ENCODE assay signal across 8 cellular contexts in the genomic region with DNA sequence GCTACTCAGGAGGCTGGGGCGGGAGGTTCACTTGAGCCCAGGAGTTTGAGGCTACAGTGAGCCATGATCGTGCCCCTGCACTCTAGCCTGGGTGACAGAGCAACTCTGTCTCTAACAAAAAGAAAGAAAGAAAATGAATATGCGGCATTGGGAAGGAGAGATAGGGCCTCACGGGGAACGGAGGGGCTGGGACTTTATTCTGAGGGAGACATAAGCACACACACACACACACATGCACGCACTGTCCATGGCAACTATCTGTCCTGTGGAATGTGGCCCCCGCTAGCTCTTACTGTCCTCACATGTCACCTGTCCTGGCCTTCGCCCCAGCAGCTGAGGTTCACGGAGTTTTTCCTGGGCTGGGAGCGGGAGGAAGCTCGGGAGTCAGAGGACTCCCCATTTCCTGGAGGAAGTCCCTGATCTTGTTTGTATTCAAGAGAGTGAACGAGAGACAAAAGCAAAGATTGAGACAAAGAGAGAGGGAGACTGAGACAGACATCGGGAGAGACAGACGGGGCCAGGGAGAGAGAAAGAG. TPM values are rescaled to one million over a fixed set of nuclear protein-coding genes. Genes with fewer than 3 reads are reported as not detected.
DNase-seq lines count a peak whose midpoint lies in the region; ATAC-seq and TF ChIP-seq lines count a peak whose summit lies in the region.

No MANE protein-coding gene starts in this region.

- ATAC-seq in left colon (peak; percentile 17), thoracic aorta (ENCODE audit: insufficient number of reproducible peaks, low FRiP score, low read depth) (no peak), HG03095 (IDR thresholded peaks at IDR 0.05; ENCODE audit: unreplicated experiment) (no peak)

- peaks cover 3% of the 10 kb centered on the region for H3K36me3 Mint-ChIP-seq in activated naive CD4-positive, alpha-beta T cell treated with anti-CD3 and anti-CD28 coated beads, Interleukin-2, amount 10 ng/mL, durations not matched to agents 7 days and 5 days

- intact Hi-C loops in left colon (cut with DNase I, micrococcal nuclease), result no loop called here

- H3K27me3 ChIP-seq in adipocyte (replicated peaks; ENCODE audit: control insufficient read depth, insufficient read depth, low read length) (no peaks in the 10 kb centered on the region), thoracic aorta (replicated peaks; ENCODE audit: insufficient read depth) (no peaks in the 10 kb centered on the region)

- H3K36me3 ChIP-seq in adipocyte (ENCODE audit: control insufficient read depth, insufficient read depth, low read length, severe bottlenecking) (no peaks in the 10 kb centered on the region), thoracic aorta (no peaks in the 10 kb centered on the region)

- H3K4me1 ChIP-seq in adipocyte (ENCODE audit: control insufficient read depth, insufficient read depth, low read length), result peaks cover 10% of the 10 kb centered on the region
- H3K4me1 ChIP-seq in thoracic aorta (ENCODE audit: control insufficient read depth in 1 of 2, low read depth in 2 of 2), result peaks cover 0 to 3% of the 10 kb centered on the region in 2 donors

- no peak for TF ChIP-seq CTCF in thoracic aorta (IDR thresholded peaks at IDR 0.05)

- peak overlapping the region; percentile 79 for H3K4me3 Mint-ChIP-seq in activated naive CD4-positive, alpha-beta T cell treated with anti-CD3 and anti-CD28 coated beads, Interleukin-2, amount 10 ng/mL, durations not matched to agents 7 days and 5 days

- peaks cover 3% of the 10 kb centered on the region for H3K9me3 Mint-ChIP-seq in activated naive CD4-positive, alpha-beta T cell treated with anti-CD3 and anti-CD28 coated beads, Interleukin-2, amount 10 ng/mL, durations not matched to agents 7 days and 5 days

- no peak for DNase-seq in activated naive CD4-positive, alpha-beta T cell treated with anti-CD3 and anti-CD28 coated beads, Interleukin-2, amount 10 ng/mL, durations not matched to agents 7 days and 5 days
- DNase-seq in activated naive CD4-positive, alpha-beta T cell treated with anti-CD3 and anti-CD28 coated beads, Interleukin-2, amount 50 U/mL, for 16 hours, result no peak
- DNase-seq in adipocyte (ENCODE audit: low read depth), result peak; percentile 8
- peak; percentile 59 to 68 for DNase-seq in left colon
- DNase-seq in thoracic aorta (ENCODE audit: low spot score), result no peak
- no peak for DNase-seq in HuH-7 (ENCODE audit: low spot score)
- DNase-seq in NCI-H345 treated with DMSO at 0.1 percent for 48 hours (lab: John Stamatoyannopoulos, UW; ENCODE audit: unreplicated experiment), result no peak

- CTCF ChIA-PET in activated naive CD4-positive, alpha-beta T cell treated with anti-CD3 and anti-CD28 coated beads, Interleukin-2, amount 10 ng/mL, durations not matched to agents 7 days and 5 days (lab: Charles Lee), result interaction anchor here (1.3 kb wide), 1 partner anchor 14 kb away, joined by 4 read pairs; no protein-coding TSS in a partner anchor

- H3K27ac ChIP-seq in thoracic aorta, result no peak overlapping the region

- H3K4me3 ChIP-seq in adipocyte (ENCODE audit: low read length), result peak overlapping the region; percentile 81
- H3K4me3 ChIP-seq in thoracic aorta, result peak overlapping the region; percentile 62

- H3K9me3 ChIP-seq in adipocyte (ENCODE audit: control insufficient read depth, low read length) (no peaks in the 10 kb centered on the region), thoracic aorta (no peaks in the 10 kb centered on the region)

- peak overlapping the region; percentile 83 for H3K9ac ChIP-seq in adipocyte (ENCODE audit: low read length)

- peak overlapping the region; percentile 87 for H3K27ac Mint-ChIP-seq in activated naive CD4-positive, alpha-beta T cell treated with anti-CD3 and anti-CD28 coated beads, Interleukin-2, amount 10 ng/mL, durations not matched to agents 7 days and 5 days

- peaks cover 33% of the 10 kb centered on the region for H3K4me1 Mint-ChIP-seq in activated naive CD4-positive, alpha-beta T cell treated with anti-CD3 and anti-CD28 coated beads, Interleukin-2, amount 10 ng/mL, durations not matched to agents 7 days and 5 days

- H3K27me3 Mint-ChIP-seq in activated naive CD4-positive, alpha-beta T cell treated with anti-CD3 and anti-CD28 coated beads, Interleukin-2, amount 10 ng/mL, durations not matched to agents 7 days and 5 days, result no peaks in the 10 kb centered on the region

RNA-seq across cellular contexts. Expression of a gene that starts 0.7 kb away (rescaled TPM):
- total RNA-seq in left colon (100 to 1,000 TPM; 222 to 249 TPM), thoracic aorta (not detected)

RNA-seq across cellular contexts. Expression of a gene that starts 5.4 kb away (rescaled TPM):
- total RNA-seq in left colon, result 10 to 100 TPM; 77.3 to 84.6 TPM
- 10 to 100 TPM in 1 of 2 donors, 1 to 10 TPM in 1; 5.8 to 10.8 TPM for total RNA-seq in thoracic aorta

RNA-seq across cellular contexts. Expression of a gene that starts 33.6 kb away (rescaled TPM):
- total RNA-seq in left colon (1 to 10 TPM in 1 of 2 donors, under 1 TPM in 1; 0.95 to 1.1 TPM), thoracic aorta (not detected)

RNA-seq across cellular contexts. Expression of a gene that starts 35.8 kb away (rescaled TPM):
- 1 to 10 TPM in 1 of 2 donors, under 1 TPM in 1; 0.85 to 2.1 TPM for total RNA-seq in left colon
- total RNA-seq in thoracic aorta, result 1 to 10 TPM in 1 of 2 donors, not detected in 1; 1.8 TPM

RNA-seq across cellular contexts. Expression of a gene that starts 58.9 kb away (rescaled TPM):
- 10 to 100 TPM; 23.6 to 25.0 TPM for total RNA-seq in left colon
- not detected for total RNA-seq in thoracic aorta

Comparison
In these comparisons a context has a peak if more than half of its experiments do, and no peak if none do; other contexts are left out.
1. DNase-seq: peak in adipocyte (single experiment) and left colon (2 of 2); none in activated naive CD4-positive, alpha-beta T cell treated with anti-CD3 and anti-CD28 coated beads, Interleukin-2, amount 10 ng/mL, durations not matched to agents 7 days and 5 days (single experiment), activated naive CD4-positive, alpha-beta T cell treated with anti-CD3 and anti-CD28 coated beads, Interleukin-2, amount 50 U/mL, for 16 hours (single experiment), thoracic aorta (single experiment), HuH-7 (single experiment) and NCI-H345 treated with DMSO at 0.1 percent for 48 hours (single experiment).
2. RNA of a gene that starts 0.7 kb away (total RNA-seq): 222 to 249 TPM in left colon; not detected in thoracic aorta; every median in the first group is over 100 times any median in the second.
3. RNA of a gene that starts 5.4 kb away (total RNA-seq): 77.3 to 84.6 TPM in left colon; 5.8 to 10.8 TPM in thoracic aorta; every median in the first group is over 4 times any median in the second.